In the genomic region with DNA sequence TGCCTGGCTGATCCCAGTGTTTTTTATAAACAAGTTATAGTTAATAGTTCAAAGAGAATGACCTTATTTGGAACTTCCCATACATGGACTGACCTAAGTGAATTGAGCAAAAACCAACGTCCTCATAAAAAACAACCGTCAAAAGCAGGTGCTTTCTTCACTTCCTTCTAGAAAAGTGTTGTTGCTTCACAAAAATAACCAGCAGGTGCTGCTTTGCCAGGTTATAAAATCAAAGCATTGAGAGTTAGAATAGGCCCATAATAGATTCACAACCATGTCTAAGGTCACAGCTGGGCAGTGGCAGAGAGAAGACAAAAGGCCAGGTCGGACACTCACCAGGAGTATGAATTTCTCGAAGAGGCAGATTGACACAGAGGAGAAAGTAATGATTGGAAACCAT, we compare ENCODE assay signal across 15 cellular contexts. TPM values are rescaled to one million over a fixed set of nuclear protein-coding genes. Genes with fewer than 3 reads are reported as not detected.
DNase-seq lines count a peak whose midpoint lies in the region; ATAC-seq and TF ChIP-seq lines count a peak whose summit lies in the region.
"Had no signal": no experiment of that assay in that cellular context is flagged by ENCODE, and none has a peak within 500 bp of the region (broad histone marks: within the 10 kb centered on the region; RNA-seq: fewer than 3 reads in every experiment).

No MANE protein-coding gene starts in this region.

- WGBS in trophoblast cell (ENCODE audit: extremely low coverage, insufficient coverage, insufficient read length), result no CpG with 5 or more reads among the region's 4 CpGs

- H3K4me1 ChIP-seq in DOHH2 (ENCODE audit: control insufficient read depth, low read length), result peaks cover 100% of the 10 kb centered on the region
- peaks cover 81% of the 10 kb centered on the region for H3K4me1 ChIP-seq in OCI-LY3 (ENCODE audit: low read length)
- H3K4me1 ChIP-seq in trophoblast cell (ENCODE audit: control insufficient read depth in 1 of 2, insufficient read depth in 2 of 2, low read length in 2 of 2), result no peaks in the 10 kb centered on the region

- no peak overlapping the region for H2BK12ac ChIP-seq in trophoblast cell (ENCODE audit: low read length)

- peak overlapping the region; percentile 61 for H3K4me3 ChIP-seq in DOHH2 (ENCODE audit: low read length)
- peak overlapping the region; percentile 61 for H3K4me3 ChIP-seq in OCI-LY3 (ENCODE audit: low read length)
- H3K4me3 ChIP-seq in trophoblast cell (ENCODE audit: low read depth, low read length), result no peak overlapping the region
- H3K4me3 ChIP-seq: thyroid gland had no signal

- H3K9ac ChIP-seq in OCI-LY3 (ENCODE audit: low read length), result peak overlapping the region; percentile 75
- H3K9ac ChIP-seq in trophoblast cell (ENCODE audit: low read length), result no peak overlapping the region

- peaks cover 40% of the 10 kb centered on the region for H3F3A ChIP-seq in DOHH2 (ENCODE audit: control insufficient read depth, insufficient read depth)

- H4K91ac ChIP-seq in trophoblast cell (ENCODE audit: low read depth, low read length), result no peak overlapping the region

- H3K79me2 ChIP-seq in DOHH2 (ENCODE audit: control insufficient read depth, low read length) (peaks cover 88% of the 10 kb centered on the region), OCI-LY3 (ENCODE audit: low read length) (peaks cover 98% of the 10 kb centered on the region), trophoblast cell (ENCODE audit: control insufficient read depth, insufficient read depth, low read length, poor library complexity) (no peaks in the 10 kb centered on the region)

- TF ChIP-seq CTCF in DOHH2 (IDR thresholded peaks at IDR 0.05; ENCODE audit: low read depth, low read length, poor library complexity, severe bottlenecking) (no peak), OCI-LY3 (IDR thresholded peaks at IDR 0.05; ENCODE audit: low read depth, low read length) (peak; percentile 16; the same call in 1 of the 2 replicates)

- H4K20me1 ChIP-seq in DOHH2 (ENCODE audit: control insufficient read depth, insufficient read depth, low read depth, low read length) (no peaks in the 10 kb centered on the region), OCI-LY3 (ENCODE audit: insufficient read depth, low read length) (peaks cover 1% of the 10 kb centered on the region; the same call in 1 of the 2 replicates)

- no peaks in the 10 kb centered on the region for H3K9me2 ChIP-seq in DOHH2 (replicated peaks; ENCODE audit: control insufficient read depth, low read length)

- H3K27me3 ChIP-seq in DOHH2 (ENCODE audit: control insufficient read depth, low read length) (no peaks in the 10 kb centered on the region), OCI-LY3 (ENCODE audit: low read depth, low read length) (no peaks in the 10 kb centered on the region), trophoblast cell (ENCODE audit: insufficient read depth, low read length) (no peaks in the 10 kb centered on the region)
- H3K27me3 ChIP-seq: thyroid gland had no signal

- H3K27ac ChIP-seq in DOHH2 (ENCODE audit: low read depth, low read length) (peak overlapping the region; percentile 95), OCI-LY3 (ENCODE audit: low read length) (peak overlapping the region; percentile 93), trophoblast cell (ENCODE audit: low read depth, low read length) (no peak overlapping the region)
- H3K27ac ChIP-seq: thyroid gland had no signal

- H4K12ac ChIP-seq in trophoblast cell (ENCODE audit: low read depth, low read length), result no peak overlapping the region

- no peak overlapping the region for H2BK120ac ChIP-seq in trophoblast cell (ENCODE audit: insufficient read depth, low read length, poor library complexity)

- no peaks in the 10 kb centered on the region for H3K9me3 ChIP-seq in DOHH2 (ENCODE audit: control insufficient read depth, insufficient read depth, low read length)
- peaks cover 4% of the 10 kb centered on the region; the same call in 1 of the 2 replicates for H3K9me3 ChIP-seq in OCI-LY3 (ENCODE audit: insufficient read depth, low read length)
- no peaks in the 10 kb centered on the region for H3K9me3 ChIP-seq in trophoblast cell (ENCODE audit: insufficient read depth, low read depth, low read length)
- H3K9me3 ChIP-seq: thyroid gland had no signal

- no peak overlapping the region for H3K23ac ChIP-seq in trophoblast cell (ENCODE audit: low read length)

- no peak overlapping the region for H4K8ac ChIP-seq in trophoblast cell (ENCODE audit: low read depth, low read length)

- DNase-seq in iPS-NIHi11 (ENCODE audit: low spot score), result no peak
- no peak for DNase-seq in NCI-H69 (lab: John Stamatoyannopoulos, UW)
- no peak for DNase-seq in NCI-H1436 (lab: John Stamatoyannopoulos, UW)
- no peak for DNase-seq in trophoblast cell
- DNase-seq: foreskin fibroblast, kidney, NCI-H2107, thyroid gland had no signal

- H3K4me2 ChIP-seq in DOHH2 (ENCODE audit: low read length), result peak overlapping the region; percentile 82
- H3K4me2 ChIP-seq in OCI-LY3 (ENCODE audit: low read length), result peak overlapping the region; percentile 78
- no peak overlapping the region for H3K4me2 ChIP-seq in trophoblast cell (ENCODE audit: low read length)

- no peak overlapping the region for H3K18ac ChIP-seq in trophoblast cell (ENCODE audit: low read length)

- H3K79me1 ChIP-seq in trophoblast cell (ENCODE audit: low read length), result no peaks in the 10 kb centered on the region

- no peak overlapping the region for H2BK5ac ChIP-seq in trophoblast cell (ENCODE audit: low read depth, low read length, poor library complexity)

- H2AK5ac ChIP-seq in trophoblast cell (ENCODE audit: low read length), result no peak overlapping the region

- no peak overlapping the region for H3K4ac ChIP-seq in trophoblast cell (ENCODE audit: low read depth, low read length)

- no peak overlapping the region for H3K14ac ChIP-seq in trophoblast cell (ENCODE audit: low read length)

- ATAC-seq in GM19455 (IDR thresholded peaks at IDR 0.05; ENCODE audit: unreplicated experiment) (peak; percentile 45), HG02981 (IDR thresholded peaks at IDR 0.05; ENCODE audit: unreplicated experiment) (peak; percentile 42)
- ATAC-seq: natural killer cell treated with Interleukin-12 subunit alpha and Interleukin-12 subunit beta and Interleukin-15 and Interleukin-18, amount 100 ng/mL, for 72 hours; Panc1 had no signal

- no peak overlapping the region for H2AFZ ChIP-seq in OCI-LY3 (ENCODE audit: low read depth, low read length)
- H2AFZ ChIP-seq in trophoblast cell (ENCODE audit: insufficient read depth, low read length, poor library complexity), result no peak overlapping the region

- peaks cover 87% of the 10 kb centered on the region for H3K36me3 ChIP-seq in DOHH2 (ENCODE audit: control insufficient read depth, low read length)
- H3K36me3 ChIP-seq in OCI-LY3 (replicated peaks; ENCODE audit: low read depth, low read length), result peaks cover 50% of the 10 kb centered on the region
- no peaks in the 10 kb centered on the region for H3K36me3 ChIP-seq in trophoblast cell (ENCODE audit: control insufficient read depth in 1 of 2, insufficient read depth in 2 of 2, low read length in 2 of 2)
- H3K36me3 ChIP-seq: thyroid gland had no signal

RNA-seq across cellular contexts. Expression of gene RUBCNL, which starts 9.5 kb away (rescaled TPM):
- polyA plus RNA-seq in trophoblast cell (2013), result 0.99 and 1.0 TPM in 2 replicates
- polyA plus RNA-seq: AG04450 had no signal
